ENCODE assay signal across 17 cellular contexts in the genomic region with DNA sequence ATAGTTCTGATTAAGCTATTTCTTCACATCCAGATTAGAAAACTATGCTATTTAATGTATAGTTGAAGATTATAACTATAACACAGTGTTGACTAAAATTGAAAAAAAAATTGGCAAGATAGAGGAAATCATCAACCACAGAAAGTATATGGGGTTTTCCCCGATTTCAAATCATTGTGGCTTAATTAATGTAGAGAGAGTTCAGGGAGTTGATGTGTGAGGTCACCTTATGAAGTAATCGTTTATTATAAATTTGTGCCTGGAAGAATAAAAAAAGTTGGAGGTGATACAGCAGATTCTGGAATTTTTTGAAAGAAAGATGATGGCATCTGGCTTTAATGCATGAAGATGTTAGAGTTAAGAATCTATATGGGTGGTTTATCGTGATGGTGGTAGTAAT.
DNase-seq lines count a peak whose midpoint lies in the region; ATAC-seq, FAIRE-seq and TF ChIP-seq lines count a peak whose summit lies in the region.
"Had no signal": no experiment of that assay in that cellular context is flagged by ENCODE, and none has a peak within 500 bp of the region (broad histone marks: within the 10 kb centered on the region; RNA-seq: fewer than 3 reads in every experiment).

No MANE protein-coding gene starts in this region.

- POLR2A ChIA-PET in IMR-90 (lab: Charles Lee; ENCODE audit: unreplicated experiment): no interaction called here

- no peak overlapping the region for H2BK5ac ChIP-seq in IMR-90 (ENCODE audit: low read depth, low read length, poor library complexity, severe bottlenecking)
- no peak overlapping the region for H2BK5ac ChIP-seq in mesendoderm (ENCODE audit: low read length)

- intact Hi-C loops in IMR-90 (cut with micrococcal nuclease): no loop called here

- no peak overlapping the region for H4K8ac ChIP-seq in IMR-90 (ENCODE audit: low read depth in 2 of 2, low read length in 2 of 2)
- H4K8ac ChIP-seq in mesendoderm (ENCODE audit: low read depth, low read length): no peak overlapping the region

- no peak overlapping the region for H2BK20ac ChIP-seq in IMR-90 (ENCODE audit: low read depth, low read length)

- WGBS in IMR-90 (ENCODE audit: extremely low coverage in 2 of 2, insufficient read length in 1 of 2), 2 experiments: 83% methylated on average over 1 of the region's 3 CpGs; no CpG with 5 or more reads in 1 of the 2 experiments
- WGBS in hepatocyte (ENCODE audit: low lambda C conversion rate, missing lambda C conversion rate): 76% methylated on average over 3 of the region's 3 CpGs
- WGBS in mesendoderm (ENCODE audit: extremely low coverage, insufficient coverage, low lambda C conversion rate): 100% methylated on average over 2 of the region's 3 CpGs

- H3K4me2 ChIP-seq in IMR-90 (ENCODE audit: low read depth, low read length): no peak overlapping the region
- H3K4me2 ChIP-seq in keratinocyte (ENCODE audit: control insufficient read depth, extremely low read depth, insufficient read depth, low read depth, low read length): no peak overlapping the region
- H3K4me2 ChIP-seq in hepatocyte: no peak overlapping the region
- no peak overlapping the region for H3K4me2 ChIP-seq in mesendoderm (ENCODE audit: low read length)

- H3K9me3 ChIP-seq in IMR-90 (ENCODE audit: control insufficient read depth, insufficient read depth, low read length) (no peaks in the 10 kb centered on the region; the same call in 1 of the 2 replicates), keratinocyte (ENCODE audit: control insufficient read depth, low read depth, low read length) (no peaks in the 10 kb centered on the region), hepatocyte (ENCODE audit: low read depth) (no peaks in the 10 kb centered on the region)
- H3K9me3 ChIP-seq: lower lobe of right lung had no signal

- no peak overlapping the region for H3K14ac ChIP-seq in IMR-90 (replicated peaks; ENCODE audit: low read depth, low read length)

- CTCF ChIA-PET in IMR-90 (lab: Yijun Ruan, JAX): no interaction called here

- TF ChIP-seq POLR2A in IMR-90 (IDR thresholded peaks at IDR 0.05; ENCODE audit: low read depth, low read length): no peak

- no peak overlapping the region for H3K56ac ChIP-seq in IMR-90 (ENCODE audit: extremely low read depth, insufficient read depth, low read length)
- no peak overlapping the region for H3K56ac ChIP-seq in mesendoderm (ENCODE audit: low read length)

- no peak overlapping the region for H2AK9ac ChIP-seq in IMR-90 (replicated peaks; ENCODE audit: low read depth, low read length, poor library complexity)

- H3K18ac ChIP-seq in IMR-90 (ENCODE audit: low read depth, low read length) (no peak overlapping the region), mesendoderm (ENCODE audit: low read length) (no peak overlapping the region)

- H2AK5ac ChIP-seq in IMR-90 (ENCODE audit: low read depth, low read length) (no peak overlapping the region), mesendoderm (ENCODE audit: low read length) (no peak overlapping the region)

- H3K27me3 ChIP-seq in IMR-90 (ENCODE audit: control insufficient read depth, insufficient read depth, low read length) (no peaks in the 10 kb centered on the region), keratinocyte (ENCODE audit: control insufficient read depth, extremely low read depth, insufficient read depth, low read length) (no peaks in the 10 kb centered on the region), hepatocyte (no peaks in the 10 kb centered on the region), mesendoderm (ENCODE audit: insufficient read depth, low read length, poor library complexity) (no peaks in the 10 kb centered on the region)
- H3K27me3 ChIP-seq: cardiac muscle cell, MG63 had no signal

- H4K91ac ChIP-seq in IMR-90 (ENCODE audit: insufficient read depth, low read depth, low read length): no peak overlapping the region

- H3K4me3 ChIP-seq in IMR-90 (ENCODE audit: insufficient read depth, low read depth, low read length) (no peak overlapping the region), keratinocyte (ENCODE audit: control insufficient read depth in 2 of 3, extremely low read depth in 1 of 3, insufficient read depth in 2 of 3, low read depth in 1 of 3, low read length in 3 of 3) (no peak overlapping the region), hepatocyte (no peak overlapping the region), mesendoderm (ENCODE audit: low read length) (no peak overlapping the region)
- H3K4me3 ChIP-seq: BLaER1 treated with 17β-estradiol and CSF1 and Interleukin-3, amounts not matched to agents 10 nM and 100 nM; cardiac muscle cell; lower lobe of right lung; MG63 had no signal

- dilution Hi-C loops in IMR-90 (cut with HindIII; ENCODE audit: low sequenced_read_pairs, unreplicated experiment): no loop called here
- dilution Hi-C loops in keratinocyte (cut with MboI; ENCODE audit: extremely low pct_ligation_motif_present, low sequenced_read_pairs): no loop called here

- H3K9me2 ChIP-seq in hepatocyte (replicated peaks; ENCODE audit: insufficient read depth): no peaks in the 10 kb centered on the region

- no peaks in the 10 kb centered on the region for H3K36me3 ChIP-seq in IMR-90 (ENCODE audit: control insufficient read depth, insufficient read depth, low read length)
- no peaks in the 10 kb centered on the region for H3K36me3 ChIP-seq in keratinocyte (ENCODE audit: control insufficient read depth in 2 of 2, extremely low read depth in 1 of 2, insufficient read depth in 2 of 2, low read length in 2 of 2)
- no peaks in the 10 kb centered on the region for H3K36me3 ChIP-seq in hepatocyte (replicated peaks; ENCODE audit: insufficient read depth, low read depth)
- no peaks in the 10 kb centered on the region for H3K36me3 ChIP-seq in mesendoderm (ENCODE audit: control insufficient read depth, insufficient read depth, low read length)
- H3K36me3 ChIP-seq: BLaER1 treated with 17β-estradiol and CSF1 and Interleukin-3, amounts not matched to agents 10 nM and 100 nM; cardiac muscle cell; lower lobe of right lung; MG63 had no signal

- ATAC-seq in GM18520 (IDR thresholded peaks at IDR 0.05; ENCODE audit: unreplicated experiment) (peak; percentile 85), GM21528 (IDR thresholded peaks at IDR 0.05; ENCODE audit: low FRiP score, unreplicated experiment) (peak; percentile 61), IMR-90 (ENCODE audit: low read depth) (no peak)
- ATAC-seq: effector memory CD8-positive, alpha-beta T cell; lower lobe of right lung had no signal

- H3K9me1 ChIP-seq in IMR-90 (ENCODE audit: insufficient read depth, low read length) (no peaks in the 10 kb centered on the region), keratinocyte (ENCODE audit: control insufficient read depth, extremely low read depth, insufficient read depth, low read length) (no peaks in the 10 kb centered on the region)

- in situ Hi-C loops in IMR-90 (cut with MboI; ENCODE audit: low sequenced_read_pairs): no loop called here

- H4K5ac ChIP-seq in IMR-90 (ENCODE audit: low read depth, low read length) (no peak overlapping the region), mesendoderm (ENCODE audit: low read length) (no peak overlapping the region)

- H3K4ac ChIP-seq in IMR-90 (ENCODE audit: low read depth, low read length) (no peak overlapping the region), mesendoderm (ENCODE audit: low read depth, low read length) (no peak overlapping the region)

- no peak for TF ChIP-seq RAD21 in IMR-90 (IDR thresholded peaks at IDR 0.05; ENCODE audit: low read length)

- DNase-seq in IMR-90 (peak; percentile 7), keratinocyte (ENCODE audit: low read depth, low spot score) (no peak), hepatocyte (ENCODE audit: low spot score) (no peak), mesendoderm (no peak), RKO (ENCODE audit: low spot score) (no peak)
- DNase-seq: activated CD4-positive, CD25-positive, alpha-beta regulatory T cell treated with anti-CD3 and anti-CD28 coated beads, Interleukin-2, amount 50 U/mL, for 72 hours; activated CD8-positive, alpha-beta memory T cell treated with anti-CD3 and anti-CD28 coated beads, Interleukin-2, amount 50 U/mL, for 48 hours; activated naive CD4-positive, alpha-beta T cell treated with anti-CD3 and anti-CD28 coated beads, Interleukin-2, amount 50 U/mL, for 16 hours; DMS79; effector memory CD8-positive, alpha-beta T cell; foreskin fibroblast; lower lobe of right lung; MG63 had no signal

- no peaks in the 10 kb centered on the region for H3K79me2 ChIP-seq in keratinocyte (ENCODE audit: control insufficient read depth, insufficient read depth, low read length)
- H3K79me2 ChIP-seq in hepatocyte: no peaks in the 10 kb centered on the region
- no peaks in the 10 kb centered on the region for H3K79me2 ChIP-seq in mesendoderm (ENCODE audit: control insufficient read depth, insufficient read depth, low read length)

- H2AFZ ChIP-seq in IMR-90 (replicated peaks; ENCODE audit: low read length, poor library complexity) (no peak overlapping the region), keratinocyte (ENCODE audit: control insufficient read depth, low read length) (peak overlapping the region; percentile 3), hepatocyte (no peak overlapping the region)

- H3K9ac ChIP-seq in IMR-90 (ENCODE audit: low read depth, low read length): no peak overlapping the region
- no peak overlapping the region for H3K9ac ChIP-seq in keratinocyte (ENCODE audit: control insufficient read depth, extremely low read depth, insufficient read depth, low read length)
- H3K9ac ChIP-seq in mesendoderm (ENCODE audit: low read length): no peak overlapping the region
- H3K9ac ChIP-seq: BLaER1 treated with 17β-estradiol and CSF1 and Interleukin-3, amounts not matched to agents 10 nM and 100 nM had no signal

- no peak for FAIRE-seq in keratinocyte (lab: Jason Lieb, UNC)

- no peak overlapping the region for H2BK15ac ChIP-seq in IMR-90 (ENCODE audit: low read depth, low read length)
- no peak overlapping the region for H2BK15ac ChIP-seq in mesendoderm (replicated peaks; ENCODE audit: low read depth)

- H3K23ac ChIP-seq in IMR-90 (ENCODE audit: low read depth, low read length) (no peak overlapping the region), mesendoderm (ENCODE audit: low read length) (no peak overlapping the region)

- no peaks in the 10 kb centered on the region for H3K79me1 ChIP-seq in IMR-90 (ENCODE audit: low read depth in 1 of 2, low read length in 2 of 2)
- H3K79me1 ChIP-seq in mesendoderm (ENCODE audit: low read length): no peaks in the 10 kb centered on the region

- BruUV-seq in IMR-90 (replicated peaks; lab: Mats Ljungman, UMichigan): no TSS peak

- H3K4me1 ChIP-seq in IMR-90 (ENCODE audit: control insufficient read depth, insufficient read depth, low read length) (no peaks in the 10 kb centered on the region), keratinocyte (ENCODE audit: control insufficient read depth, extremely low read depth, insufficient read depth, low read length) (peaks cover 3% of the 10 kb centered on the region), hepatocyte (ENCODE audit: insufficient read depth) (no peaks in the 10 kb centered on the region), mesendoderm (ENCODE audit: control insufficient read depth, low read depth, low read length) (no peaks in the 10 kb centered on the region)
- H3K4me1 ChIP-seq: lower lobe of right lung had no signal

- H2BK120ac ChIP-seq in IMR-90 (ENCODE audit: low read depth, low read length) (no peak overlapping the region), mesendoderm (ENCODE audit: low read depth, low read length) (no peak overlapping the region)

- H3K27ac ChIP-seq in IMR-90 (ENCODE audit: insufficient read depth, low read length): no peak overlapping the region
- H3K27ac ChIP-seq in keratinocyte (ENCODE audit: control insufficient read depth, insufficient read depth, low read length): no peak overlapping the region
- no peak overlapping the region for H3K27ac ChIP-seq in hepatocyte
- H3K27ac ChIP-seq in mesendoderm (ENCODE audit: low read depth, low read length): no peak overlapping the region
- H3K27ac ChIP-seq: cardiac muscle cell, lower lobe of right lung had no signal

- H4K20me1 ChIP-seq in IMR-90 (ENCODE audit: insufficient read depth, low read length): no peaks in the 10 kb centered on the region
- no peaks in the 10 kb centered on the region for H4K20me1 ChIP-seq in keratinocyte (ENCODE audit: control insufficient read depth, extremely low read depth, insufficient read depth, low read length)
- H4K20me1 ChIP-seq in hepatocyte (ENCODE audit: insufficient read depth, poor library complexity, severe bottlenecking): no peaks in the 10 kb centered on the region
- H4K20me1 ChIP-seq: BLaER1 treated with 17β-estradiol and CSF1 and Interleukin-3, amounts not matched to agents 10 nM and 100 nM had no signal

- no peak for TF ChIP-seq CTCF in IMR-90 (conservative IDR thresholded peaks at IDR 0.05; ENCODE audit: low read depth, low read length)
- TF ChIP-seq CTCF in keratinocyte (optimal IDR thresholded peaks at IDR 0.05 in 1 of 3, IDR thresholded peaks at IDR 0.05 in 1 of 3, conservative IDR thresholded peaks at IDR 0.05 in 1 of 3; ENCODE audit: extremely low read depth in 1 of 3, insufficient read depth in 2 of 3, low read length in 3 of 3): no peak
- no peak for TF ChIP-seq CTCF in hepatocyte (IDR thresholded peaks at IDR 0.05; ENCODE audit: poor library complexity)
